Comparison of ENCODE assay signal across 9 cellular contexts in genomic region chr7:130363156-130363847, GRCh38. TPM values are rescaled to one million over a fixed set of nuclear protein-coding genes. Genes with fewer than 3 reads are reported as not detected.
DNase-seq lines count a peak whose midpoint lies in the region; ATAC-seq and TF ChIP-seq lines count a peak whose summit lies in the region.
"Had no signal": no experiment of that assay in that cellular context is flagged by ENCODE, and none has a peak within 500 bp of the region (broad histone marks: within the 10 kb centered on the region; RNA-seq: fewer than 3 reads in every experiment).

No MANE protein-coding gene starts in this region.

- DNase-seq in GM12864 (ENCODE audit: low read depth) (peak; percentile 36), HT-29 (ENCODE audit: low spot score) (peak; percentile 29), dedifferentiated amniotic fluid mesenchymal stem cell (ENCODE audit: extremely low spot score) (peak; percentile 78), NCI-H1092 treated with DMSO at 0.1 percent for 48 hours (lab: John Stamatoyannopoulos, UW) (no peak), foreskin melanocyte (no peak)

- H3K9ac ChIP-seq in skeletal muscle satellite cell (ENCODE audit: low read depth, low read length) = no peak overlapping the region

- ATAC-seq in HG03097 (IDR thresholded peaks at IDR 0.05; ENCODE audit: low FRiP score, unreplicated experiment) (no peak), HG03095 (IDR thresholded peaks at IDR 0.05; ENCODE audit: unreplicated experiment) (no peak)

- H3K4me3 ChIP-seq in GM12864 (ENCODE audit: low read depth, low read length) = no peak overlapping the region
- H3K4me3 ChIP-seq in skeletal muscle satellite cell (ENCODE audit: low read length) = no peak overlapping the region

- no peaks in the 10 kb centered on the region for H3K27me3 ChIP-seq in skeletal muscle satellite cell (ENCODE audit: control insufficient read depth, insufficient read depth, low read length)
- H3K27me3 ChIP-seq: neutrophil had no signal

- H3K4me1 ChIP-seq in skeletal muscle satellite cell (ENCODE audit: control insufficient read depth, insufficient read depth, low read length) = peaks cover 47% of the 10 kb centered on the region

- H3K4me2 ChIP-seq in skeletal muscle satellite cell (ENCODE audit: low read length) = peak overlapping the region; percentile 37

- peaks cover 17% of the 10 kb centered on the region for H3K9me3 ChIP-seq in skeletal muscle satellite cell (replicated peaks; ENCODE audit: low read length)
- H3K9me3 ChIP-seq: neutrophil had no signal

- H3K36me3 ChIP-seq in skeletal muscle satellite cell (ENCODE audit: insufficient read depth, low read length) = no peaks in the 10 kb centered on the region
- H3K36me3 ChIP-seq: neutrophil had no signal

- no peak for TF ChIP-seq CTCF in GM12864 (IDR thresholded peaks at IDR 0.05; ENCODE audit: low read depth, low read length, missing control alignments)

RNA-seq across cellular contexts. Expression of gene CPA1, which starts 17.0 kb away (rescaled TPM):
- total RNA-seq in HT-29 (2014; rRNA removed; shearing (Covaris generic)) = not detected in 2 replicates
- total RNA-seq in skeletal muscle satellite cell (2012; rRNA removed) = not detected in 2 replicates

RNA-seq across cellular contexts. Expression of gene CPA5, which starts 18.7 kb away (rescaled TPM):
- total RNA-seq in HT-29 (2014; rRNA removed; shearing (Covaris generic)) = not detected in 2 replicates
- not detected in 2 replicates for total RNA-seq in skeletal muscle satellite cell (2012; rRNA removed)

Comparison
In these comparisons a context has a peak if more than half of its experiments do, and no peak if none do; other contexts are left out.
1. DNase-seq: peak in GM12864 (single experiment), HT-29 (single experiment) and dedifferentiated amniotic fluid mesenchymal stem cell (single experiment); none in NCI-H1092 treated with DMSO at 0.1 percent for 48 hours (single experiment) and foreskin melanocyte (single experiment).